Comparison of ENCODE assay signal across 29 cellular contexts in the genomic region with DNA sequence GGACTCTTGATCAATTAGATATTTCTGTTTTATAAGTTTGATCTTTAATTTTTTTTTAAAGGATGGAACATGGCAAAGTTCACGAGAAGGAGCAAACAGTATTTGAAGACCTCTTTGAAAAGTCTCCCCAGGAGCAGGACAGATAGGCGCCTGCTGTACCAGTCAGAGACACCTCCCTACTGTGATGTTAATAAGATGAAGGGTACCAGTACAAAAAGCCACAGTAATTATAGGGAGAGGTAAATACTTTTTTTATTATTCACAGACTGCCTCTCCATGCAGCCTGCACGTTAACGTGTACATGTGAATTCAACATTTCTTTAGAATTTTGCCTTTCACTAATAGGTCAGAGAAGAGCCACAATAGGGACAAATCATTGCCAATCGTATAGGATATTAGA.
"Had no signal": no experiment of that assay in that cellular context is flagged by ENCODE, and none has a peak within 500 bp of the region (broad histone marks: within the 10 kb centered on the region; RNA-seq: fewer than 3 reads in every experiment).

No MANE protein-coding gene starts in this region.

- H3K79me2 ChIP-seq: parathyroid adenoma had no signal

- H3K4me1 Mint-ChIP-seq: activated CD4-positive, alpha-beta T cell treated with anti-CD3 and anti-CD28 coated beads, Interleukin-2, amount 10 ng/mL, durations not matched to agents 24 days and 14 days; activated naive CD4-positive, alpha-beta T cell treated with anti-CD3 and anti-CD28 coated beads, Interleukin-2, amount 50 U/mL, for 24 hours; activated naive CD8-positive, alpha-beta T cell treated with anti-CD3 and anti-CD28 coated beads, Interleukin-2, amount 50 U/mL, for 24 hours; naive thymus-derived CD4-positive, alpha-beta T cell; stimulated activated memory B cell treated with anti-CD40 and anti-IgM and Interleukin-4, amounts not matched to agents 10 μg/mL and 1 μg/mL and 100 μg/mL, for 72 hours; stimulated activated naive CD8-positive, alpha-beta T cell treated with anti-CD3 and anti-CD28 coated beads, Interleukin-15, amount 100 ng/mL, for 72 hours had no signal

- H3K27me3 ChIP-seq: gastrocnemius medialis, sigmoid colon, upper lobe of left lung, vagina had no signal

- H3K4me1 ChIP-seq: gastrocnemius medialis, parathyroid adenoma, psoas muscle, sigmoid colon, upper lobe of left lung, vagina had no signal

- H3K9ac ChIP-seq: parathyroid adenoma had no signal

- DNase-seq: activated CD4-positive, alpha-beta T cell treated with anti-CD3 and anti-CD28 coated beads, Interleukin-2, amount 10 ng/mL, durations not matched to agents 24 days and 14 days; activated CD4-positive, CD25-positive, alpha-beta regulatory T cell treated with anti-CD3 and anti-CD28 coated beads, Interleukin-2, amount 50 U/mL, for 72 hours; activated CD8-positive, alpha-beta T cell treated with anti-CD3 and anti-CD28 coated beads for 36 hours; activated naive CD8-positive, alpha-beta T cell treated with anti-CD3 and anti-CD28 coated beads, Interleukin-2, amount 50 U/mL, for 24 hours; activated T-cell treated with anti-CD3 and anti-CD28 coated beads, Interleukin-2, amount 50 U/mL, for 48 hours; amygdala; caudate nucleus; cortex of kidney; effector memory CD8-positive, alpha-beta T cell; erythroblast; gastrocnemius medialis; glutamatergic neuron; left colon; midbrain; naive thymus-derived CD4-positive, alpha-beta T cell; nucleus accumbens; psoas muscle; sigmoid colon; small intestine; stimulated activated CD4-positive, alpha-beta T cell treated with anti-CD3 and anti-CD28 coated beads, Interleukin-4, amount 100 ng/mL, for 4 hours; stimulated activated CD8-positive, alpha-beta memory T cell treated with anti-CD3 and anti-CD28 coated beads, Interleukin-4, amount 100 ng/mL, for 48 hours; stimulated activated naive CD8-positive, alpha-beta T cell treated with anti-CD3 and anti-CD28 coated beads, Interleukin-15, amount 100 ng/mL, for 72 hours; substantia nigra; upper lobe of left lung had no signal

- H3K36me3 ChIP-seq: gastrocnemius medialis, sigmoid colon, upper lobe of left lung, vagina had no signal

- H3K27me3 Mint-ChIP-seq: activated CD4-positive, alpha-beta T cell treated with anti-CD3 and anti-CD28 coated beads, Interleukin-2, amount 10 ng/mL, durations not matched to agents 24 days and 14 days; activated CD8-positive, alpha-beta T cell treated with anti-CD3 and anti-CD28 coated beads for 36 hours; activated naive CD4-positive, alpha-beta T cell treated with anti-CD3 and anti-CD28 coated beads, Interleukin-2, amount 50 U/mL, for 24 hours; activated naive CD8-positive, alpha-beta T cell treated with anti-CD3 and anti-CD28 coated beads, Interleukin-2, amount 50 U/mL, for 24 hours; effector memory CD8-positive, alpha-beta T cell; naive thymus-derived CD4-positive, alpha-beta T cell; stimulated activated memory B cell treated with anti-CD40 and anti-IgM and Interleukin-4, amounts not matched to agents 10 μg/mL and 1 μg/mL and 100 μg/mL, for 72 hours; stimulated activated naive CD8-positive, alpha-beta T cell treated with anti-CD3 and anti-CD28 coated beads, Interleukin-15, amount 100 ng/mL, for 72 hours had no signal

- H3K4me3 Mint-ChIP-seq: activated CD4-positive, alpha-beta T cell treated with anti-CD3 and anti-CD28 coated beads, Interleukin-2, amount 10 ng/mL, durations not matched to agents 24 days and 14 days; activated CD8-positive, alpha-beta T cell treated with anti-CD3 and anti-CD28 coated beads for 36 hours; activated naive CD4-positive, alpha-beta T cell treated with anti-CD3 and anti-CD28 coated beads, Interleukin-2, amount 50 U/mL, for 24 hours; activated naive CD8-positive, alpha-beta T cell treated with anti-CD3 and anti-CD28 coated beads, Interleukin-2, amount 50 U/mL, for 24 hours; effector memory CD8-positive, alpha-beta T cell; naive thymus-derived CD4-positive, alpha-beta T cell; stimulated activated memory B cell treated with anti-CD40 and anti-IgM and Interleukin-4, amounts not matched to agents 10 μg/mL and 1 μg/mL and 100 μg/mL, for 72 hours; stimulated activated naive CD8-positive, alpha-beta T cell treated with anti-CD3 and anti-CD28 coated beads, Interleukin-15, amount 100 ng/mL, for 72 hours had no signal

- H3K27ac Mint-ChIP-seq: activated CD4-positive, alpha-beta T cell treated with anti-CD3 and anti-CD28 coated beads, Interleukin-2, amount 10 ng/mL, durations not matched to agents 24 days and 14 days; activated CD8-positive, alpha-beta T cell treated with anti-CD3 and anti-CD28 coated beads for 36 hours; activated naive CD4-positive, alpha-beta T cell treated with anti-CD3 and anti-CD28 coated beads, Interleukin-2, amount 50 U/mL, for 24 hours; activated naive CD8-positive, alpha-beta T cell treated with anti-CD3 and anti-CD28 coated beads, Interleukin-2, amount 50 U/mL, for 24 hours; activated T-helper 2 cell treated with anti-CD3 and anti-CD28 coated beads, Interferon-gamma antibody, Interleukin-2, Interleukin-4, amounts not matched to agents 10 μg/mL and 5 μg/mL and 100 μg/mL, durations not matched to agents 14 hours and 24 hours and 36 hours; effector memory CD8-positive, alpha-beta T cell; naive thymus-derived CD4-positive, alpha-beta T cell; stimulated activated memory B cell treated with anti-CD40 and anti-IgM and Interleukin-4, amounts not matched to agents 10 μg/mL and 1 μg/mL and 100 μg/mL, for 72 hours; stimulated activated naive CD8-positive, alpha-beta T cell treated with anti-CD3 and anti-CD28 coated beads, Interleukin-15, amount 100 ng/mL, for 72 hours had no signal

- ATAC-seq: activated CD8-positive, alpha-beta T cell treated with anti-CD3 and anti-CD28 coated beads for 36 hours; activated naive CD8-positive, alpha-beta T cell treated with anti-CD3 and anti-CD28 coated beads, Interleukin-2, amount 50 U/mL, for 24 hours; effector memory CD8-positive, alpha-beta T cell; gastrocnemius medialis; left colon; naive thymus-derived CD4-positive, alpha-beta T cell; psoas muscle; stimulated activated memory B cell treated with anti-CD40 and anti-IgM and Interleukin-4, amounts not matched to agents 10 μg/mL and 1 μg/mL and 100 μg/mL, for 72 hours; stimulated activated naive CD8-positive, alpha-beta T cell treated with anti-CD3 and anti-CD28 coated beads, Interleukin-15, amount 100 ng/mL, for 72 hours had no signal

- H2AFZ ChIP-seq: parathyroid adenoma had no signal

- H3K9me3 ChIP-seq: gastrocnemius medialis, psoas muscle, sigmoid colon, upper lobe of left lung, vagina had no signal

- H3K27ac ChIP-seq: gastrocnemius medialis, parathyroid adenoma, psoas muscle, sigmoid colon, upper lobe of left lung, vagina had no signal

- H3K9me3 Mint-ChIP-seq: activated CD4-positive, alpha-beta T cell treated with anti-CD3 and anti-CD28 coated beads, Interleukin-2, amount 10 ng/mL, durations not matched to agents 24 days and 14 days; activated naive CD8-positive, alpha-beta T cell treated with anti-CD3 and anti-CD28 coated beads, Interleukin-2, amount 50 U/mL, for 24 hours had no signal

- H3K4me3 ChIP-seq: gastrocnemius medialis, psoas muscle, sigmoid colon, upper lobe of left lung, vagina had no signal

- H3K36me3 Mint-ChIP-seq: activated naive CD4-positive, alpha-beta T cell treated with anti-CD3 and anti-CD28 coated beads, Interleukin-2, amount 50 U/mL, for 24 hours; naive thymus-derived CD4-positive, alpha-beta T cell; stimulated activated memory B cell treated with anti-CD40 and anti-IgM and Interleukin-4, amounts not matched to agents 10 μg/mL and 1 μg/mL and 100 μg/mL, for 72 hours had no signal
